ENCODE assay signal across 8 cellular contexts in genomic region chr6:25017932-25018581, GRCh38.
DNase-seq lines count a peak whose midpoint lies in the region; ATAC-seq, FAIRE-seq and TF ChIP-seq lines count a peak whose summit lies in the region.

No MANE protein-coding gene starts in this region.

- H3K27me3 ChIP-seq in H1 (replicated peaks in 1 of 4; ENCODE audit: control insufficient read depth in 3 of 4, extremely low read depth in 1 of 4, insufficient read depth in 3 of 4, low read length in 3 of 4) = no peaks in the 10 kb centered on the region

- no peak for FAIRE-seq in D721Med (lab: Jason Lieb, UNC)
- FAIRE-seq in H54 (lab: Jason Lieb, UNC) = peak; percentile 81
- peak; percentile 97 for FAIRE-seq in H1 (lab: Jason Lieb, UNC)

- no peak overlapping the region for H3K18ac ChIP-seq in H1 (ENCODE audit: extremely low read depth, low read length)

- H3K4ac ChIP-seq in H1 (replicated peaks; ENCODE audit: insufficient read length, low read depth, low read length) = no peak overlapping the region

- H3K4me3 ChIP-seq in H1 (ENCODE audit: extremely low read depth in 1 of 4, insufficient read depth in 2 of 4, low read depth in 3 of 4, low read length in 4 of 4) = no peak overlapping the region

- TF ChIP-seq POLR2A in H54 (IDR thresholded peaks at IDR 0.05; ENCODE audit: low read depth, low read length) (no peak), H1 (IDR thresholded peaks at IDR 0.05; ENCODE audit: control extremely low read depth in 1 of 2, low read depth in 2 of 2, low read length in 2 of 2) (no peak)

- H3K79me2 ChIP-seq in H1 (ENCODE audit: control insufficient read depth in 1 of 2, insufficient read depth in 2 of 2, low read length in 2 of 2) = no peaks in the 10 kb centered on the region

- H4K5ac ChIP-seq in H1 (ENCODE audit: insufficient read length, low read depth, low read length) = no peak overlapping the region

- H3K23ac ChIP-seq in H1 (ENCODE audit: insufficient read length) = no peak overlapping the region

- no peak overlapping the region for H3K27ac ChIP-seq in H1 (ENCODE audit: low read depth, low read length)

- no peaks in the 10 kb centered on the region for H4K20me1 ChIP-seq in H1 (replicated peaks in 1 of 2; ENCODE audit: control insufficient read depth in 1 of 2, insufficient read depth in 2 of 2, low read length in 2 of 2)

- no peak overlapping the region for H2BK5ac ChIP-seq in H1 (ENCODE audit: low read depth, low read length)

- no peak overlapping the region for H3K9ac ChIP-seq in H1 (replicated peaks in 1 of 4; ENCODE audit: extremely low read depth in 1 of 4, low read depth in 3 of 4, low read length in 3 of 4)

- peak; percentile 17 for TF ChIP-seq CTCF in D721Med (IDR thresholded peaks at IDR 0.05; ENCODE audit: insufficient read depth, missing control alignments)
- peak; percentile 43 to 94 (median 91) for TF ChIP-seq CTCF in H1 (IDR thresholded peaks at IDR 0.05; ENCODE audit: control extremely low read depth in 1 of 3, insufficient read depth in 1 of 3, low read depth in 1 of 3, low read length in 3 of 3)

- peak; percentile 100 for TF ChIP-seq RAD21 in H1 (IDR thresholded peaks at IDR 0.05 in 1 of 2, conservative IDR thresholded peaks at IDR 0.05 in 1 of 2; ENCODE audit: low read depth in 2 of 2, low read length in 2 of 2)

- H3K56ac ChIP-seq in H1 (replicated peaks; ENCODE audit: insufficient read length, low read depth, low read length) = no peak overlapping the region

- H3K4me1 ChIP-seq in H1 (replicated peaks in 1 of 4; ENCODE audit: control insufficient read depth in 3 of 4, insufficient read depth in 4 of 4, low read length in 3 of 4) = peaks cover 0 to 10% (median 0%) of the 10 kb centered on the region in 4 experiments; a peak in 4 of 7 replicates

- no peak overlapping the region for H4K8ac ChIP-seq in H1 (ENCODE audit: extremely low read depth, insufficient read depth, low read length)

- 0 out of 2 replicates have a peak overlapping the region, but pooled peaks have one; percentile 68 for H2AFZ ChIP-seq in H1 (ENCODE audit: low read length)

- no peak overlapping the region for H2BK12ac ChIP-seq in H1 (ENCODE audit: low read depth, low read length)

- no peak overlapping the region for H2BK120ac ChIP-seq in H1 (replicated peaks; ENCODE audit: low read depth, low read length)

- no peak overlapping the region for H2AK5ac ChIP-seq in H1 (ENCODE audit: low read depth, low read length)

- H2BK20ac ChIP-seq in H1 (ENCODE audit: low read length) = no peak overlapping the region

- POLR2A ChIA-PET in H1 (lab: Charles Lee; ENCODE audit: partially characterized antibody) = interaction anchor here (0.9 to 1.7 kb wide), 8 partner anchors 37 to 314 kb away, joined by 3 to 6 read pairs (median 4); no protein-coding TSS in a partner anchor

- H3K79me1 ChIP-seq in H1 (ENCODE audit: low read depth, low read length) = no peaks in the 10 kb centered on the region

- no peak overlapping the region for H3K14ac ChIP-seq in H1 (ENCODE audit: insufficient read length)

- H3K4me2 ChIP-seq in H1 (ENCODE audit: insufficient read depth in 1 of 2, low read depth in 2 of 2, low read length in 2 of 2) = no peak overlapping the region

- no peaks in the 10 kb centered on the region for H3K23me2 ChIP-seq in H1 (ENCODE audit: low read depth, low read length)

- no peak for ATAC-seq in GM19023 (IDR thresholded peaks at IDR 0.05; ENCODE audit: unreplicated experiment)

- no peak for TF ChIP-seq EP300 in H1 (IDR thresholded peaks at IDR 0.05; ENCODE audit: borderline replicate concordance in 1 of 2, low read depth in 2 of 2, low read length in 2 of 2)

- DNase-seq in D721Med (ENCODE audit: insufficient read length, low spot score) = no peak
- peak; percentile 40 for DNase-seq in H54 (ENCODE audit: insufficient read length, low spot score)
- DNase-seq in NCI-H460 (ENCODE audit: extremely low read depth, low read depth) = peak; percentile 49
- peak; percentile 76 to 79 for DNase-seq in activated CD4-positive, alpha-beta T cell treated with anti-CD3 and anti-CD28 coated beads, Interleukin-2, amount 50 U/mL, for 4 hours
- DNase-seq in H1 (ENCODE audit: low read depth in 1 of 2, low spot score in 2 of 2) = peak; percentile 66 to 75
- DNase-seq in midbrain (lab: John Stamatoyannopoulos, UW) = peak; percentile 14
- peak; percentile 65 to 84 (median 76) for DNase-seq in stimulated activated naive CD4-positive, alpha-beta T cell (lab: John Stamatoyannopoulos, UW)

- H3K9me3 ChIP-seq in H1 (ENCODE audit: insufficient read depth in 2 of 2, low read depth in 1 of 2, low read length in 1 of 2) = no peaks in the 10 kb centered on the region

- H2BK15ac ChIP-seq in H1 (ENCODE audit: low read length) = no peak overlapping the region

- H3K36me3 ChIP-seq in H1 (ENCODE audit: control insufficient read depth in 2 of 4, insufficient read depth in 4 of 4, low read length in 3 of 4) = no peaks in the 10 kb centered on the region

- CTCF ChIA-PET in H1 (lab: Charles Lee; ENCODE audit: partially characterized antibody) = interaction anchor here (0.7 to 3.3 kb wide), 69 partner anchors 9 to 496 kb away, joined by 3 to 61 read pairs (median 5); no protein-coding TSS in a partner anchor

- no peak overlapping the region for H4K91ac ChIP-seq in H1 (replicated peaks; ENCODE audit: insufficient read length, low read length)

- 14% methylated on average over 7 of the region's 7 CpGs; no CpG with 5 or more reads in 1 of the 2 experiments for WGBS in H1 (ENCODE audit: extremely low coverage in 1 of 2, insufficient coverage in 1 of 2, insufficient read length in 1 of 2, insufficient replicate concordance in 2 of 2, low coverage in 1 of 2, low lambda C conversion rate in 2 of 2, missing lambda C conversion rate in 1 of 2), 2 experiments

TF ChIP-seq in H1, 55 proteins besides CTCF, POLR2A, EP300 and RAD21 (continues in another document):
- TF ChIP-seq KDM5A (IDR thresholded peaks at IDR 0.05; ENCODE audit: low read length) = no peak
- TF ChIP-seq SIN3A (conservative IDR thresholded peaks at IDR 0.05 in 1 of 2, IDR thresholded peaks at IDR 0.05 in 1 of 2; ENCODE audit: low read depth in 1 of 2, low read length in 2 of 2) = 0 out of 4 replicates have a peak, but pooled peaks of 1 of the 2 experiments have one; percentile 33
- no peak for TF ChIP-seq CHD1 (IDR thresholded peaks at IDR 0.05; ENCODE audit: low read depth, low read length)
